ENCODE assay signal across 22 cellular contexts in genomic region chr19:1091544-1092175, GRCh38. TPM values are rescaled to one million over a fixed set of nuclear protein-coding genes. Genes with fewer than 3 reads are reported as not detected.
DNase-seq lines count a peak whose midpoint lies in the region; ATAC-seq and TF ChIP-seq lines count a peak whose summit lies in the region.
"Had no signal": no experiment of that assay in that cellular context is flagged by ENCODE, and none has a peak within 500 bp of the region (broad histone marks: within the 10 kb centered on the region; RNA-seq: fewer than 3 reads in every experiment).

No MANE protein-coding gene starts in this region.

- ATAC-seq in T-helper 17 cell: no peak

- H3K4me3 Mint-ChIP-seq in activated T-cell treated with anti-CD3 and anti-CD28 coated beads, Interleukin-2, amount 50 U/mL, for 24 hours: no peak overlapping the region
- H3K4me3 Mint-ChIP-seq in T-helper 17 cell: no peak overlapping the region

- no peak overlapping the region for H4K12ac ChIP-seq in trophoblast cell (ENCODE audit: low read depth, low read length)

- no peak overlapping the region for H3K4me3 ChIP-seq in BLaER1 treated with 17β-estradiol and CSF1 and Interleukin-3, amounts not matched to agents 10 nM and 100 nM
- H3K4me3 ChIP-seq in trophoblast cell (ENCODE audit: low read depth, low read length) (peak overlapping the region; percentile 23), vagina (no peak overlapping the region)
- H3K4me3 ChIP-seq: BLaER1, SJSA1 had no signal

- peak overlapping the region in 9 of 11 experiments; percentile 6 to 99 (median 50); a peak in 10 of 22 replicates for H3K9ac ChIP-seq in BLaER1 treated with 17β-estradiol and CSF1 and Interleukin-3, amounts not matched to agents 10 nM and 100 nM
- H3K9ac ChIP-seq in trophoblast cell (ENCODE audit: low read length): no peak overlapping the region
- H3K9ac ChIP-seq: KMS-11 had no signal

- peaks cover 54 to 89% (median 76%) of the 10 kb centered on the region in 10 experiments for H3K4me1 ChIP-seq in BLaER1 treated with 17β-estradiol and CSF1 and Interleukin-3, amounts not matched to agents 10 nM and 100 nM
- H3K4me1 ChIP-seq in trophoblast cell (ENCODE audit: control insufficient read depth in 1 of 2, insufficient read depth in 2 of 2, low read length in 2 of 2) (peaks cover 7 to 10% of the 10 kb centered on the region in 2 experiments), vagina (peaks cover 22% of the 10 kb centered on the region)

- no peak overlapping the region for H2BK12ac ChIP-seq in trophoblast cell (ENCODE audit: low read length)

- no peak overlapping the region for H2BK120ac ChIP-seq in trophoblast cell (ENCODE audit: insufficient read depth, low read length, poor library complexity)

- peaks cover 77% of the 10 kb centered on the region for H3K36me3 Mint-ChIP-seq in activated T-cell treated with anti-CD3 and anti-CD28 coated beads, Interleukin-2, amount 50 U/mL, for 24 hours (ENCODE audit: low read depth)
- no peaks in the 10 kb centered on the region for H3K36me3 Mint-ChIP-seq in T-helper 17 cell (ENCODE audit: low read depth)

- H2AK5ac ChIP-seq in trophoblast cell (ENCODE audit: low read length): no peak overlapping the region

- no peak for TF ChIP-seq CTCF in vagina (IDR thresholded peaks at IDR 0.05)

- H2AFZ ChIP-seq in trophoblast cell (ENCODE audit: insufficient read depth, low read length, poor library complexity): no peak overlapping the region

- DNase-seq in activated T-cell treated with anti-CD3 and anti-CD28 coated beads, Interleukin-2, amount 50 U/mL, for 24 hours: no peak
- no peak for DNase-seq in activated T-cell treated with anti-CD3 and anti-CD28 coated beads, Interleukin-2, amount 50 U/mL, for 48 hours
- DNase-seq in T-helper 17 cell: peak in 1 of 3 donors; percentile 9
- DNase-seq in trophoblast cell: no peak
- DNase-seq in activated CD4-positive, alpha-beta T cell treated with anti-CD3 and anti-CD28 coated beads for 48 hours: no peak
- DNase-seq in vagina (ENCODE audit: extremely low spot score in 2 of 2): no peak
- DNase-seq in activated CD4-positive, alpha-beta T cell treated with anti-CD3 and anti-CD28 coated beads for 1 hour: no peak
- DNase-seq: ACHN; CD4-positive, alpha-beta memory T cell; DND-41; H9; NCI-H1105 treated with DMSO at 0.1 percent for 48 hours; NCI-H2029 treated with DMSO at 0.1 percent for 48 hours; NCI-H226; NCI-H510A treated with DMSO at 0.1 percent for 48 hours; NCI-H748 treated with DMSO at 0.1 percent for 48 hours had no signal

- intact Hi-C loops in vagina (cut with DNase I): no loop called here

- peaks cover 14% of the 10 kb centered on the region for H3K79me2 ChIP-seq in trophoblast cell (ENCODE audit: control insufficient read depth, insufficient read depth, low read length, poor library complexity)

- peaks cover 64% of the 10 kb centered on the region for H3K4me1 Mint-ChIP-seq in activated T-cell treated with anti-CD3 and anti-CD28 coated beads, Interleukin-2, amount 50 U/mL, for 24 hours (ENCODE audit: low read depth)
- peaks cover 31% of the 10 kb centered on the region for H3K4me1 Mint-ChIP-seq in T-helper 17 cell

- H3K36me3 ChIP-seq in BLaER1 treated with 17β-estradiol and CSF1 and Interleukin-3, amounts not matched to agents 10 nM and 100 nM: peaks cover 51 to 68% (median 61%) of the 10 kb centered on the region in 11 experiments
- peaks cover 58 to 61% of the 10 kb centered on the region in 2 experiments for H3K36me3 ChIP-seq in trophoblast cell (ENCODE audit: control insufficient read depth in 1 of 2, insufficient read depth in 2 of 2, low read length in 2 of 2)
- peaks cover 0 to 31% of the 10 kb centered on the region in 2 donors for H3K36me3 ChIP-seq in vagina

- H3K23ac ChIP-seq in trophoblast cell (ENCODE audit: low read length): no peak overlapping the region

- peak overlapping the region; percentile 59 for H3K27ac Mint-ChIP-seq in activated T-cell treated with anti-CD3 and anti-CD28 coated beads, Interleukin-2, amount 50 U/mL, for 24 hours
- peak overlapping the region; percentile 54 for H3K27ac Mint-ChIP-seq in T-helper 17 cell
- H3K27ac Mint-ChIP-seq: H9 had no signal

- H3K27ac ChIP-seq in BLaER1 treated with 17β-estradiol and CSF1 and Interleukin-3, amounts not matched to agents 10 nM and 100 nM: peak overlapping the region in 4 of 11 experiments; percentile 1 to 42 (median 25); a peak in 4 of 22 replicates
- H3K27ac ChIP-seq in trophoblast cell (ENCODE audit: low read depth, low read length) (no peak overlapping the region), vagina (no peak overlapping the region)
- H3K27ac ChIP-seq: 22Rv1, BLaER1, HL-60, KMS-11, SJSA1 had no signal

- H2BK5ac ChIP-seq in trophoblast cell (ENCODE audit: low read depth, low read length, poor library complexity): no peak overlapping the region

- no peak overlapping the region for H3K18ac ChIP-seq in trophoblast cell (ENCODE audit: low read length)

- no peaks in the 10 kb centered on the region for H3K27me3 ChIP-seq in BLaER1 treated with 17β-estradiol and CSF1 and Interleukin-3, amounts not matched to agents 10 nM and 100 nM
- H3K27me3 ChIP-seq in trophoblast cell (ENCODE audit: insufficient read depth, low read length): no peaks in the 10 kb centered on the region
- H3K27me3 ChIP-seq in vagina: no peaks in the 10 kb centered on the region
- H3K27me3 ChIP-seq: BLaER1, SJSA1 had no signal

- H3K14ac ChIP-seq in trophoblast cell (ENCODE audit: low read length): no peak overlapping the region

- H3K4ac ChIP-seq in trophoblast cell (ENCODE audit: low read depth, low read length): no peak overlapping the region

- no peak for TF ChIP-seq POLR2A in vagina (IDR thresholded peaks at IDR 0.05)

- no peak overlapping the region for H4K8ac ChIP-seq in trophoblast cell (ENCODE audit: low read depth, low read length)

- peak overlapping the region in 3 of 11 experiments; percentile 10 to 98 (median 19); a peak in 3 of 22 replicates for H3K4me2 ChIP-seq in BLaER1 treated with 17β-estradiol and CSF1 and Interleukin-3, amounts not matched to agents 10 nM and 100 nM
- H3K4me2 ChIP-seq in trophoblast cell (ENCODE audit: low read length): no peak overlapping the region
- H3K4me2 ChIP-seq: BLaER1, KMS-11 had no signal

- no peaks in the 10 kb centered on the region for H3K27me3 Mint-ChIP-seq in activated T-cell treated with anti-CD3 and anti-CD28 coated beads, Interleukin-2, amount 50 U/mL, for 24 hours
- no peaks in the 10 kb centered on the region for H3K27me3 Mint-ChIP-seq in T-helper 17 cell
- H3K27me3 Mint-ChIP-seq: CD4-positive, alpha-beta memory T cell had no signal

- H3K9me3 ChIP-seq in BLaER1 treated with 17β-estradiol and CSF1 and Interleukin-3, amounts not matched to agents 10 nM and 100 nM (replicated peaks in 1 of 11): no peaks in the 10 kb centered on the region
- H3K9me3 ChIP-seq in T-helper 17 cell (ENCODE audit: control insufficient read depth, low read length, poor library complexity, severe bottlenecking) (no peaks in the 10 kb centered on the region), trophoblast cell (ENCODE audit: insufficient read depth, low read depth, low read length) (no peaks in the 10 kb centered on the region), vagina (no peaks in the 10 kb centered on the region)
- H3K9me3 ChIP-seq: BLaER1, SJSA1 had no signal

- H3K9me3 Mint-ChIP-seq in activated T-cell treated with anti-CD3 and anti-CD28 coated beads, Interleukin-2, amount 50 U/mL, for 24 hours: no peaks in the 10 kb centered on the region
- H3K9me3 Mint-ChIP-seq: CD4-positive, alpha-beta memory T cell had no signal

- H4K91ac ChIP-seq in trophoblast cell (ENCODE audit: low read depth, low read length): no peak overlapping the region

- WGBS in trophoblast cell (ENCODE audit: extremely low coverage, insufficient coverage, insufficient read length): no CpG with 5 or more reads among the region's 27 CpGs

- peaks cover 10 to 77% (median 69%) of the 10 kb centered on the region in 11 experiments; a peak in 21 of 22 replicates for H4K20me1 ChIP-seq in BLaER1 treated with 17β-estradiol and CSF1 and Interleukin-3, amounts not matched to agents 10 nM and 100 nM

- peaks cover 6% of the 10 kb centered on the region for H3K79me1 ChIP-seq in trophoblast cell (ENCODE audit: low read length)

RNA-seq across cellular contexts. Expression of gene POLR2E, which starts 3.5 kb away (rescaled TPM):
- 10 to 100 TPM; 63.8 to 81.4 TPM for total RNA-seq in T-helper 17 cell
- 192 and 197 TPM in 2 replicates for polyA plus RNA-seq in trophoblast cell (2013)
- 83.7 TPM for total RNA-seq in vagina

RNA-seq across cellular contexts. Expression of gene GPX4, which starts 12.1 kb away (rescaled TPM):
- 100 to 1,000 TPM; 184 to 187 TPM for total RNA-seq in T-helper 17 cell
- 795 and 804 TPM in 2 replicates for polyA plus RNA-seq in trophoblast cell (2013)
- total RNA-seq in vagina: 524 TPM

RNA-seq across cellular contexts. Expression of gene ARHGAP45, which starts 24.7 kb away (rescaled TPM):
- 100 to 1,000 TPM; 603 to 646 TPM for total RNA-seq in T-helper 17 cell
- polyA plus RNA-seq in trophoblast cell (2013): 13.6 and 14.5 TPM in 2 replicates
- total RNA-seq in vagina: 36.8 TPM

RNA-seq across cellular contexts. Expression of gene ABCA7, which starts 51.8 kb away (rescaled TPM):
- total RNA-seq in T-helper 17 cell (100 to 1,000 TPM; 107 to 112 TPM), vagina (29.5 TPM)
- 26.8 and 27.6 TPM in 2 replicates for polyA plus RNA-seq in trophoblast cell (2013)

Comparison
In these comparisons a context has a peak if more than half of its experiments do, and no peak if none do; other contexts are left out.
1. RNA of gene ARHGAP45, which starts 24.7 kb away (total RNA-seq): 603 to 646 TPM in T-helper 17 cell; 36.8 TPM in vagina (single experiment); every median in the first group is over 10 times any median in the second.